Comparison of ENCODE assay signal across 8 cellular contexts in the genomic region with DNA sequence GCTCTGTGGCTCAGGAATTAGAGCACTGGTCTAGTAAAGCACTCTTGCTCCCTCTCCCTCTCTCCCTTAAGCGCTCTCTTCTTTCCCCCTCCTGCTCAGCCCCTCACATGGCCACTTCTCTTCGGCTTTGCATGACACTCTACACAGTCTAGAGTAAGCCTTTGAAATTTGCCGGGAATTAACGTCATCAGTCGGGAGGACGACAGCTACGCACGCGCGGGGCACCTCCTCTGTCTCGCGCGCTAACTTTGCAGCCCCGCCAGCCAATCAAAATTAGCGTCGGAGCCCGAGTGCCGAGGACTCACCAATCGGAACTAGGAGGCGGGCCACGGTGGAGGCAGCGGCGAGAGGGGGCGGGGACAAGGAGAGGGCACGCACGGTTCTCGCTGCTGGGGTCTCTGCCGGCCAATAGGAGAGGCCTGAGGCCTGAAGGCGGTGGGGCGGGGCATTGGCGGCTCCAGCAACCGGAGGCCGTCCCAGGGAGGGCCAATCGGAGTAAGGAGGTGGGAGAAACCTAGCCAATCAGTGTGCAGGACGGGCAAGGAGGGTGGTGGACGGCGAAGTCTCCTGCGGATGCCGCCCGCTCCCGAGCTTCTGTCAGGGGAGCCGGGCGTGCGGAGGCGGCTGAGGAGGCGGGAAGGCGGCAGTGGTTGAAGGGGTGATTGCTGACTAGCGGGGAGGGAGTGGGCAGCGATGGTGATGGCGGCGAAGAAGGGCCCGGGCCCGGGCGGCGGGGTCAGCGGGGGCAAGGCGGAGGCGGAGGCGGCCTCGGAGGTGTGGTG. TPM values are rescaled to one million over a fixed set of nuclear protein-coding genes. Genes with fewer than 3 reads are reported as not detected.
A peak's percentile ranks its signal among the peaks of the same experiment; 100 is the strongest.
DNase-seq lines count a peak whose midpoint lies in the region; ATAC-seq and TF ChIP-seq lines count a peak whose summit lies in the region.

TSS of gene AGFG2 (plus strand) at position 550 of the 782 bp plus-strand sequence. CDS start at position 694, 144 bp downstream.

- peak within 1 kb of the TSS; percentile 78 for H3K4me3 ChIP-seq in choroid plexus epithelial cell (ENCODE audit: low read depth, low read length)
- H3K4me3 ChIP-seq in kidney epithelial cell (ENCODE audit: low read depth, low read length), result peak within 1 kb of the TSS; percentile 83

- CTCF ChIA-PET in activated CD4-positive, alpha-beta T cell treated with anti-CD3 and anti-CD28 coated beads for 36 hours (lab: Charles Lee), result interaction anchor here (0.7 to 1.7 kb wide), 7 partner anchors 21 to 174 kb away, joined by 3 to 9 read pairs (median 4); partner anchors contain the start of genes FBXO24 and POP7

- peaks cover 42% of the 10 kb centered on the region for H3K4me1 Mint-ChIP-seq in activated CD4-positive, alpha-beta T cell treated with anti-CD3 and anti-CD28 coated beads for 36 hours

- peak within 1 kb of the TSS; percentile 98 for H3K4me3 Mint-ChIP-seq in activated CD4-positive, alpha-beta T cell treated with anti-CD3 and anti-CD28 coated beads for 36 hours

- ATAC-seq in HG03442 (IDR thresholded peaks at IDR 0.05; ENCODE audit: unreplicated experiment), result peak; percentile 93
- peak; percentile 92 for ATAC-seq in activated CD4-positive, alpha-beta T cell treated with anti-CD3 and anti-CD28 coated beads for 36 hours

- POLR2A ChIA-PET in activated CD4-positive, alpha-beta T cell treated with anti-CD3 and anti-CD28 coated beads for 36 hours (lab: Charles Lee), result interaction anchor here (0.6 to 1.5 kb wide), 5 partner anchors 21 to 170 kb away, joined by 3 to 8 read pairs (median 4); partner anchors contain the start of genes FBXO24, LRCH4 and MEPCE

- no peaks in the 10 kb centered on the region for H3K27me3 Mint-ChIP-seq in activated CD4-positive, alpha-beta T cell treated with anti-CD3 and anti-CD28 coated beads for 36 hours

- DNase-seq in Ammon's horn (ENCODE audit: low spot score), result peak; percentile 100
- peak; percentile 97 for DNase-seq in GM19238 (ENCODE audit: insufficient read length, low spot score)
- peak; percentile 98 to 99 for DNase-seq in NCI-H524 (lab: John Stamatoyannopoulos, UW)
- peak; percentile 100 for DNase-seq in activated CD4-positive, alpha-beta T cell treated with anti-CD3 and anti-CD28 coated beads for 36 hours
- peak; percentile 100 for DNase-seq in choroid plexus epithelial cell (ENCODE audit: low read depth)
- peak; percentile 96 for DNase-seq in kidney epithelial cell (ENCODE audit: low read depth)
- peak; percentile 100 for DNase-seq in stimulated activated CD4-positive, alpha-beta T cell treated with anti-CD3 and anti-CD28 coated beads, Interleukin-15, amount 100 ng/mL, for 48 hours (ENCODE audit: low read depth in 2 of 2)

- no peak for TF ChIP-seq CTCF in choroid plexus epithelial cell (conservative IDR thresholded peaks at IDR 0.05; ENCODE audit: low read depth, low read length)
- no peak for TF ChIP-seq CTCF in kidney epithelial cell (IDR thresholded peaks at IDR 0.05; ENCODE audit: insufficient read depth, low read length, poor library complexity, severe bottlenecking)

- H3K36me3 Mint-ChIP-seq in activated CD4-positive, alpha-beta T cell treated with anti-CD3 and anti-CD28 coated beads for 36 hours (ENCODE audit: low read depth), result peaks cover 13% of the 10 kb centered on the region

- no peaks in the 10 kb centered on the region for H3K9me3 Mint-ChIP-seq in activated CD4-positive, alpha-beta T cell treated with anti-CD3 and anti-CD28 coated beads for 36 hours (ENCODE audit: low read depth)

- no peaks in the 10 kb centered on the region for H3K27me3 ChIP-seq in kidney epithelial cell (ENCODE audit: control insufficient read depth, insufficient read depth, low read length)

- intact Hi-C loops in activated CD4-positive, alpha-beta T cell treated with anti-CD3 and anti-CD28 coated beads for 36 hours (cut with DNase I, micrococcal nuclease), result loop anchor here (1.0 kb wide), 9 partner anchors 12 to 134 kb away; partner anchors contain the start of genes FBXO24 (in 2 of the 2), LRCH4 (in 2 of the 2), GNB2 (in 1 of the 2) and MEPCE (in 1 of the 2)

- H3K36me3 ChIP-seq in kidney epithelial cell (ENCODE audit: control insufficient read depth, insufficient read depth, low read length), result no peaks in the 10 kb centered on the region

- H3K27ac Mint-ChIP-seq in activated CD4-positive, alpha-beta T cell treated with anti-CD3 and anti-CD28 coated beads for 36 hours, result peak within 1 kb of the TSS; percentile 95

RNA-seq across cellular contexts. Expression of gene AGFG2, which starts in this region (rescaled TPM):
- total RNA-seq in activated CD4-positive, alpha-beta T cell treated with anti-CD3 and anti-CD28 coated beads for 36 hours, result 10 to 100 TPM; 49.3 to 49.4 TPM
- total RNA-seq in kidney epithelial cell, result 4.0 and 8.6 TPM in 2 replicates

Comparison
In these comparisons a context has a peak if more than half of its experiments do, and no peak if none do; other contexts are left out.
1. Peak in every context shown above with its lines: DNase-seq, ATAC-seq and H3K4me3 ChIP-seq.